In the genomic region with DNA sequence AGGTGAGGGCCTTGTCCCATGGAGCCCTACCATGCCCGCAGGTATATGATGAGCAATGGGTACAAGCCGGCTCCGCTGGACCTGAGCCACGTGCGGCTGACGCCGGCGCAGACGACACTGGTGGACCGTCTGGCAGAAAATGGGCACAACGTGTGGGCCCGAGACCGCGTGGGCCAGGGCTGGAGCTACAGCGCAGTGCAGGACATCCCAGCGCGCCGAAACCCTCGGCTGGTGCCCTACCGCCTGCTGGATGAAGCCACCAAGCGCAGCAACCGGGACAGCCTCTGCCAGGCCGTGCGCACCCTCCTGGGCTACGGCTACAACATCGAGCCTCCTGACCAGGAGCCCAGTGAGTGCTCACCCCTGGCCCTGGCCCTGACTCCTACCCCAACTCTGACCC, we compare ENCODE assay signal across 1 cellular context.
TF ChIP-seq lines count a peak whose summit lies in the region.

No MANE protein-coding gene starts in this region.

TF ChIP-seq in GM23338, 12 proteins besides CTCF, POLR2A, EP300 and RAD21:
- TF ChIP-seq STAT1 (IDR thresholded peaks at IDR 0.05; ENCODE audit: unreplicated experiment) (no peak), NANOG (IDR thresholded peaks at IDR 0.05; ENCODE audit: borderline replicate concordance) (no peak), CREB1 (CRISPR knock-in tag; IDR thresholded peaks at IDR 0.05; ENCODE audit: low read depth) (no peak), JUNB (IDR thresholded peaks at IDR 0.05; ENCODE audit: unreplicated experiment) (no peak), EZH2 (IDR thresholded peaks at IDR 0.05; ENCODE audit: low read depth, unreplicated experiment) (no peak), ZNF331 (CRISPR knock-in tag; IDR thresholded peaks at IDR 0.05; ENCODE audit: low read depth) (no peak), EZH2phosphoT487 (IDR thresholded peaks at IDR 0.05; ENCODE audit: unreplicated experiment) (no peak), POLR2AphosphoS5 (IDR thresholded peaks at IDR 0.05; ENCODE audit: low read depth) (no peak), ZNF114 (CRISPR knock-in tag; IDR thresholded peaks at IDR 0.05) (no peak)
- TF ChIP-seq, protein P1, sequence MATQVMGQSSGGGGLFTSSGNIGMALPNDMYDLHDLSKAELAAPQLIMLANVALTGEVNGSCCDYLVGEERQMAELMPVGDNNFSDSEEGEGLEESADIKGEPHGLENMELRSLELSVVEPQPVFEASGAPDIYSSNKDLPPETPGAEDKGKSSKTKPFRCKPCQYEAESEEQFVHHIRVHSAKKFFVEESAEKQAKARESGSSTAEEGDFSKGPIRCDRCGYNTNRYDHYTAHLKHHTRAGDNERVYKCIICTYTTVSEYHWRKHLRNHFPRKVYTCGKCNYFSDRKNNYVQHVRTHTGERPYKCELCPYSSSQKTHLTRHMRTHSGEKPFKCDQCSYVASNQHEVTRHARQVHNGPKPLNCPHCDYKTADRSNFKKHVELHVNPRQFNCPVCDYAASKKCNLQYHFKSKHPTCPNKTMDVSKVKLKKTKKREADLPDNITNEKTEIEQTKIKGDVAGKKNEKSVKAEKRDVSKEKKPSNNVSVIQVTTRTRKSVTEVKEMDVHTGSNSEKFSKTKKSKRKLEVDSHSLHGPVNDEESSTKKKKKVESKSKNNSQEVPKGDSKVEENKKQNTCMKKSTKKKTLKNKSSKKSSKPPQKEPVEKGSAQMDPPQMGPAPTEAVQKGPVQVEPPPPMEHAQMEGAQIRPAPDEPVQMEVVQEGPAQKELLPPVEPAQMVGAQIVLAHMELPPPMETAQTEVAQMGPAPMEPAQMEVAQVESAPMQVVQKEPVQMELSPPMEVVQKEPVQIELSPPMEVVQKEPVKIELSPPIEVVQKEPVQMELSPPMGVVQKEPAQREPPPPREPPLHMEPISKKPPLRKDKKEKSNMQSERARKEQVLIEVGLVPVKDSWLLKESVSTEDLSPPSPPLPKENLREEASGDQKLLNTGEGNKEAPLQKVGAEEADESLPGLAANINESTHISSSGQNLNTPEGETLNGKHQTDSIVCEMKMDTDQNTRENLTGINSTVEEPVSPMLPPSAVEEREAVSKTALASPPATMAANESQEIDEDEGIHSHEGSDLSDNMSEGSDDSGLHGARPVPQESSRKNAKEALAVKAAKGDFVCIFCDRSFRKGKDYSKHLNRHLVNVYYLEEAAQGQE (IDR thresholded peaks at IDR 0.05; ENCODE audit: unreplicated experiment) = no peak
- TF ChIP-seq, protein P2, sequence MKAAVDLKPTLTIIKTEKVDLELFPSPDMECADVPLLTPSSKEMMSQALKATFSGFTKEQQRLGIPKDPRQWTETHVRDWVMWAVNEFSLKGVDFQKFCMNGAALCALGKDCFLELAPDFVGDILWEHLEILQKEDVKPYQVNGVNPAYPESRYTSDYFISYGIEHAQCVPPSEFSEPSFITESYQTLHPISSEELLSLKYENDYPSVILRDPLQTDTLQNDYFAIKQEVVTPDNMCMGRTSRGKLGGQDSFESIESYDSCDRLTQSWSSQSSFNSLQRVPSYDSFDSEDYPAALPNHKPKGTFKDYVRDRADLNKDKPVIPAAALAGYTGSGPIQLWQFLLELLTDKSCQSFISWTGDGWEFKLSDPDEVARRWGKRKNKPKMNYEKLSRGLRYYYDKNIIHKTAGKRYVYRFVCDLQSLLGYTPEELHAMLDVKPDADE (IDR thresholded peaks at IDR 0.05) = no peak
- TF ChIP-seq, protein P3, sequence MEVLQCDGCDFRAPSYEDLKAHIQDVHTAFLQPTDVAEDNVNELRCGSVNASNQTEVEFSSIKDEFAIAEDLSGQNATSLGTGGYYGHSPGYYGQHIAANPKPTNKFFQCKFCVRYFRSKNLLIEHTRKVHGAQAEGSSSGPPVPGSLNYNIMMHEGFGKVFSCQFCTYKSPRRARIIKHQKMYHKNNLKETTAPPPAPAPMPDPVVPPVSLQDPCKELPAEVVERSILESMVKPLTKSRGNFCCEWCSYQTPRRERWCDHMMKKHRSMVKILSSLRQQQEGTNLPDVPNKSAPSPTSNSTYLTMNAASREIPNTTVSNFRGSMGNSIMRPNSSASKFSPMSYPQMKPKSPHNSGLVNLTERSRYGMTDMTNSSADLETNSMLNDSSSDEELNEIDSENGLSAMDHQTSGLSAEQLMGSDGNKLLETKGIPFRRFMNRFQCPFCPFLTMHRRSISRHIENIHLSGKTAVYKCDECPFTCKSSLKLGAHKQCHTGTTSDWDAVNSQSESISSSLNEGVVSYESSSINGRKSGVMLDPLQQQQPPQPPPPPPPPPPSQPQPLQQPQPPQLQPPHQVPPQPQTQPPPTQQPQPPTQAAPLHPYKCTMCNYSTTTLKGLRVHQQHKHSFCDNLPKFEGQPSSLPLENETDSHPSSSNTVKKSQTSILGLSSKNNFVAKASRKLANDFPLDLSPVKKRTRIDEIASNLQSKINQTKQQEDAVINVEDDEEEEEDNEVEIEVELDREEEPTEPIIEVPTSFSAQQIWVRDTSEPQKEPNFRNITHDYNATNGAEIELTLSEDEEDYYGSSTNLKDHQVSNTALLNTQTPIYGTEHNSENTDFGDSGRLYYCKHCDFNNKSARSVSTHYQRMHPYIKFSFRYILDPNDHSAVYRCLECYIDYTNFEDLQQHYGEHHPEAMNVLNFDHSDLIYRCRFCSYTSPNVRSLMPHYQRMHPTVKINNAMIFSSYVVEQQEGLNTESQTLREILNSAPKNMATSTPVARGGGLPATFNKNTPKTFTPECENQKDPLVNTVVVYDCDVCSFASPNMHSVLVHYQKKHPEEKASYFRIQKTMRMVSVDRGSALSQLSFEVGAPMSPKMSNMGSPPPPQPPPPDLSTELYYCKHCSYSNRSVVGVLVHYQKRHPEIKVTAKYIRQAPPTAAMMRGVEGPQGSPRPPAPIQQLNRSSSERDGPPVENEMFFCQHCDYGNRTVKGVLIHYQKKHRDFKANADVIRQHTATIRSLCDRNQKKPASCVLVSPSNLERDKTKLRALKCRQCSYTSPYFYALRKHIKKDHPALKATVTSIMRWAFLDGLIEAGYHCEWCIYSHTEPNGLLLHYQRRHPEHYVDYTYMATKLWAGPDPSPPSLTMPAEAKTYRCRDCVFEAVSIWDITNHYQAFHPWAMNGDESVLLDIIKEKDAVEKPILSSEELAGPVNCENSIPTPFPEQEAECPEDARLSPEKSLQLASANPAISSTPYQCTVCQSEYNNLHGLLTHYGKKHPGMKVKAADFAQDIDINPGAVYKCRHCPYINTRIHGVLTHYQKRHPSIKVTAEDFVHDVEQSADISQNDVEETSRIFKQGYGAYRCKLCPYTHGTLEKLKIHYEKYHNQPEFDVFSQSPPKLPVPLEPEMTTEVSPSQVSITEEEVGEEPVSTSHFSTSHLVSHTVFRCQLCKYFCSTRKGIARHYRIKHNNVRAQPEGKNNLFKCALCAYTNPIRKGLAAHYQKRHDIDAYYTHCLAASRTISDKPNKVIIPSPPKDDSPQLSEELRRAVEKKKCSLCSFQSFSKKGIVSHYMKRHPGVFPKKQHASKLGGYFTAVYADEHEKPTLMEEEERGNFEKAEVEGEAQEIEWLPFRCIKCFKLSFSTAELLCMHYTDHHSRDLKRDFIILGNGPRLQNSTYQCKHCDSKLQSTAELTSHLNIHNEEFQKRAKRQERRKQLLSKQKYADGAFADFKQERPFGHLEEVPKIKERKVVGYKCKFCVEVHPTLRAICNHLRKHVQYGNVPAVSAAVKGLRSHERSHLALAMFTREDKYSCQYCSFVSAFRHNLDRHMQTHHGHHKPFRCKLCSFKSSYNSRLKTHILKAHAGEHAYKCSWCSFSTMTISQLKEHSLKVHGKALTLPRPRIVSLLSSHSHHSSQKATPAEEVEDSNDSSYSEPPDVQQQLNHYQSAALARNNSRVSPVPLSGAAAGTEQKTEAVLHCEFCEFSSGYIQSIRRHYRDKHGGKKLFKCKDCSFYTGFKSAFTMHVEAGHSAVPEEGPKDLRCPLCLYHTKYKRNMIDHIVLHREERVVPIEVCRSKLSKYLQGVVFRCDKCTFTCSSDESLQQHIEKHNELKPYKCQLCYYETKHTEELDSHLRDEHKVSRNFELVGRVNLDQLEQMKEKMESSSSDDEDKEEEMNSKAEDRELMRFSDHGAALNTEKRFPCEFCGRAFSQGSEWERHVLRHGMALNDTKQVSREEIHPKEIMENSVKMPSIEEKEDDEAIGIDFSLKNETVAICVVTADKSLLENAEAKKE (CRISPR knock-in tag; IDR thresholded peaks at IDR 0.05) = no peak
